13 cellular contexts compared by ENCODE assay signal in genomic region chr17:32348483-32348800, GRCh38. TPM values are rescaled to one million over a fixed set of nuclear protein-coding genes. Genes with fewer than 3 reads are reported as not detected.
DNase-seq lines count a peak whose midpoint lies in the region; ATAC-seq and TF ChIP-seq lines count a peak whose summit lies in the region.
"Had no signal": no experiment of that assay in that cellular context is flagged by ENCODE, and none has a peak within 500 bp of the region (broad histone marks: within the 10 kb centered on the region; RNA-seq: fewer than 3 reads in every experiment).

No MANE protein-coding gene starts in this region.

- TF ChIP-seq EP300 in stomach (IDR thresholded peaks at IDR 0.05) = no peak

- peaks cover 22% of the 10 kb centered on the region for H3K4me1 Mint-ChIP-seq in CD8-positive, alpha-beta T cell (ENCODE audit: low read depth)
- H3K4me1 Mint-ChIP-seq in activated naive CD8-positive, alpha-beta T cell treated with anti-CD3 and anti-CD28 coated beads, Interleukin-2, amount 50 U/mL, for 24 hours = peaks cover 34% of the 10 kb centered on the region
- H3K4me1 Mint-ChIP-seq in naive B cell = peaks cover 8 to 28% (median 26%) of the 10 kb centered on the region in 3 donors

- no peaks in the 10 kb centered on the region for H3K36me3 ChIP-seq in CD8-positive, alpha-beta T cell (ENCODE audit: insufficient read depth, low read length)
- peaks cover 0 to 15% (median 14%) of the 10 kb centered on the region in 4 donors for H3K36me3 ChIP-seq in stomach

- no peak for ATAC-seq in CD8-positive, alpha-beta T cell
- no peak for ATAC-seq in activated naive CD8-positive, alpha-beta T cell treated with anti-CD3 and anti-CD28 coated beads, Interleukin-2, amount 50 U/mL, for 24 hours
- ATAC-seq in naive B cell (ENCODE audit: low read depth in 2 of 2) (no peak), HG02798 (IDR thresholded peaks at IDR 0.05; ENCODE audit: poor library complexity, unreplicated experiment) (no peak)
- ATAC-seq: mucosa of descending colon had no signal

- peaks cover 30% of the 10 kb centered on the region for H3K36me3 Mint-ChIP-seq in CD8-positive, alpha-beta T cell
- H3K36me3 Mint-ChIP-seq in activated naive CD8-positive, alpha-beta T cell treated with anti-CD3 and anti-CD28 coated beads, Interleukin-2, amount 50 U/mL, for 24 hours (ENCODE audit: low read depth) = peaks cover 37% of the 10 kb centered on the region
- peaks cover 8 to 13% of the 10 kb centered on the region in 2 donors for H3K36me3 Mint-ChIP-seq in naive B cell

- POLR2A ChIA-PET in CD8-positive, alpha-beta T cell (lab: Charles Lee) = interaction anchor here (3.1 kb wide), 1 partner anchor 96 kb away, joined by 10 read pairs; the partner anchor contains the start of gene PSMD11

- H3K9me3 Mint-ChIP-seq in CD8-positive, alpha-beta T cell = no peaks in the 10 kb centered on the region
- H3K9me3 Mint-ChIP-seq in activated naive CD8-positive, alpha-beta T cell treated with anti-CD3 and anti-CD28 coated beads, Interleukin-2, amount 50 U/mL, for 24 hours = no peaks in the 10 kb centered on the region
- no peaks in the 10 kb centered on the region for H3K9me3 Mint-ChIP-seq in naive B cell

- WGBS in stomach, 5 donors = 94 to 99% (median 98%) methylated on average over 2 of the region's 2 CpGs

- no peaks in the 10 kb centered on the region for H3K27me3 ChIP-seq in CD8-positive, alpha-beta T cell (ENCODE audit: insufficient read depth, low read length)
- H3K27me3 ChIP-seq in stomach = no peaks in the 10 kb centered on the region

- H3K4me3 Mint-ChIP-seq in CD8-positive, alpha-beta T cell = peak overlapping the region; percentile 96
- H3K4me3 Mint-ChIP-seq in activated naive CD8-positive, alpha-beta T cell treated with anti-CD3 and anti-CD28 coated beads, Interleukin-2, amount 50 U/mL, for 24 hours = peak overlapping the region; percentile 94
- peak overlapping the region in 6 of 8 donors; percentile 15 to 100 (median 72) for H3K4me3 Mint-ChIP-seq in naive B cell

- H3K4me1 ChIP-seq in CD8-positive, alpha-beta T cell (ENCODE audit: insufficient read depth, low read length) = peaks cover 20% of the 10 kb centered on the region
- peaks cover 19 to 35% (median 29%) of the 10 kb centered on the region in 4 donors for H3K4me1 ChIP-seq in stomach

- no peak for TF ChIP-seq POLR2A in stomach (IDR thresholded peaks at IDR 0.05)

- H3K9me3 ChIP-seq in CD8-positive, alpha-beta T cell (ENCODE audit: low read length) = no peaks in the 10 kb centered on the region
- H3K9me3 ChIP-seq in stomach = no peaks in the 10 kb centered on the region
- H3K9me3 ChIP-seq: mucosa of descending colon, SK-N-SH had no signal

- no peak overlapping the region for H3K27ac ChIP-seq in CD8-positive, alpha-beta T cell (ENCODE audit: low read depth, low read length)
- H3K27ac ChIP-seq in stomach = no peak overlapping the region

- no peak for TF ChIP-seq CTCF in CD8-positive, alpha-beta T cell (IDR thresholded peaks at IDR 0.05)
- TF ChIP-seq CTCF in LNCaP clone FGC (IDR thresholded peaks at IDR 0.05; ENCODE audit: control insufficient read depth, extremely low read depth, insufficient read depth) (no peak), stomach (IDR thresholded peaks at IDR 0.05) (no peak)

- H3K4me3 ChIP-seq in CD8-positive, alpha-beta T cell (ENCODE audit: low read depth, low read length) = no peak overlapping the region
- H3K4me3 ChIP-seq in LNCaP clone FGC (ENCODE audit: low read depth, low read length) (peak overlapping the region; percentile 99; the same call in 1 of the 2 replicates), stomach (no peak overlapping the region)
- H3K4me3 ChIP-seq: mucosa of descending colon had no signal

- CTCF ChIA-PET in CD8-positive, alpha-beta T cell (lab: Charles Lee) = interaction anchor here (1.2 kb wide), 1 partner anchor 9 kb away, joined by 6 read pairs; no protein-coding TSS in a partner anchor

- no peak overlapping the region for H3K27ac Mint-ChIP-seq in CD8-positive, alpha-beta T cell
- H3K27ac Mint-ChIP-seq in activated naive CD8-positive, alpha-beta T cell treated with anti-CD3 and anti-CD28 coated beads, Interleukin-2, amount 50 U/mL, for 24 hours = no peak overlapping the region
- peak overlapping the region in 1 of 6 donors; percentile 47 for H3K27ac Mint-ChIP-seq in naive B cell

- no peak for DNase-seq in CD8-positive, alpha-beta T cell
- DNase-seq in LNCaP clone FGC (ENCODE audit: low read depth) (no peak), naive B cell (no peak), ureter (ENCODE audit: low spot score) (no peak), stomach (no peak)
- no peak for DNase-seq in activated naive CD8-positive, alpha-beta T cell treated with anti-CD3 and anti-CD28 coated beads, Interleukin-2, amount 50 U/mL, for 24 hours
- DNase-seq: activated CD4-positive, alpha-beta T cell treated with anti-CD3 and anti-CD28 coated beads, Interleukin-2, amount 50 U/mL, for 48 hours; Kasumi-1; NCI-H2081 treated with DMSO at 0.1 percent for 48 hours; SK-N-SH; stimulated activated CD4-positive, alpha-beta T cell treated with anti-CD3 and anti-CD28 coated beads, Interleukin-4, amount 100 ng/mL, for 24 hours had no signal

- intact Hi-C loops in CD8-positive, alpha-beta T cell (cut with DNase I, micrococcal nuclease) = loop anchor here (10.0 kb wide), 1 partner anchor 406 kb away; no protein-coding TSS in a partner anchor
- intact Hi-C loops in stomach (cut with DNase I; ENCODE audit: low total_unique reads) = no loop called here

- H3K27me3 Mint-ChIP-seq in CD8-positive, alpha-beta T cell (ENCODE audit: low read depth) = no peaks in the 10 kb centered on the region
- no peaks in the 10 kb centered on the region for H3K27me3 Mint-ChIP-seq in activated naive CD8-positive, alpha-beta T cell treated with anti-CD3 and anti-CD28 coated beads, Interleukin-2, amount 50 U/mL, for 24 hours
- no peaks in the 10 kb centered on the region for H3K27me3 Mint-ChIP-seq in naive B cell

RNA-seq across cellular contexts. Expression of gene ZNF207, which starts 1.5 kb away (rescaled TPM):
- total RNA-seq in CD8-positive, alpha-beta T cell = 100 to 1,000 TPM; 276 to 277 TPM
- polyA plus RNA-seq in naive B cell (ENCODE audit: low read depth in 6 of 6) (100 to 1,000 TPM; 126 to 165 (median 142) TPM), stomach (10 to 100 TPM; 46.8 to 72.2 (median 47.7) TPM)
- total RNA-seq in ureter (231 TPM), stomach (100 to 1,000 TPM; 104 to 800 (median 220) TPM)

RNA-seq across cellular contexts. Expression of gene C17orf75, which starts 6.5 kb away (rescaled TPM):
- 10 to 100 TPM; 12.5 to 14.0 TPM for total RNA-seq in CD8-positive, alpha-beta T cell
- 10 to 100 TPM in 3 of 6 donors, 1 to 10 TPM in 3; 4.5 to 12.4 (median 9.6) TPM for polyA plus RNA-seq in naive B cell (ENCODE audit: low read depth in 6 of 6)
- 24.6 TPM for total RNA-seq in ureter
- total RNA-seq in stomach = 10 to 100 TPM in 4 of 5 donors, 1 to 10 TPM in 1; 7.5 to 48.0 (median 26.8) TPM
- 10 to 100 TPM; 11.0 to 14.1 (median 11.2) TPM for polyA plus RNA-seq in stomach
